In the genomic region with DNA sequence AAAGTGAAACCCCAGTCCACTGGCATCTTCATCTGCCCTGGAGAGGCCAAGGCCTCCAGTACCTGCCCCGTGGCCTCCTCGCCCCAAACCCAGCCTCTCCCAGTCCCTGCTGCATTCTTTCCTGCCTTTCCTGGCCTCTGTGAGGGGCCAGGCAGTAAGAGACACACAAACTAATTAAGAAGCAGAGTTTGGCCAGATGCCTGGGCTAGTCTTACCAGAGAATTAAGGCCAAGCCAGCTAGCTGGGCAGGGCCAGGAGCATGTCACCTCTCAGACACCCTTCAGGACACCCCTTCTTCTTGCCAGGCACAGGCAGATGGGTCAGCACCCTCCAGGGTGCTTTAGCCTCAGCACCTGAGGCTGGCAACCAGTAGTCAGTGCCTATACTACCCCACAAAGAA, we compare ENCODE assay signal across 13 cellular contexts. TPM values are rescaled to one million over a fixed set of nuclear protein-coding genes. Genes with fewer than 3 reads are reported as not detected.
DNase-seq lines count a peak whose midpoint lies in the region; ATAC-seq, FAIRE-seq and TF ChIP-seq lines count a peak whose summit lies in the region.
"Had no signal": no experiment of that assay in that cellular context is flagged by ENCODE, and none has a peak within 500 bp of the region (broad histone marks: within the 10 kb centered on the region; RNA-seq: fewer than 3 reads in every experiment).

No MANE protein-coding gene starts in this region.

- H3K27me3 Mint-ChIP-seq in Caco-2 (ENCODE audit: insufficient read depth, unreplicated experiment) (peaks cover 30% of the 10 kb centered on the region), immature natural killer cell (ENCODE audit: low read depth in 3 of 3) (peaks cover 23 to 34% (median 28%) of the 10 kb centered on the region in 3 donors)
- peaks cover 31% of the 10 kb centered on the region for H3K27me3 Mint-ChIP-seq in activated T-cell treated with anti-CD3 and anti-CD28 coated beads, Interleukin-2, amount 50 U/mL, for 72 hours (ENCODE audit: low read depth)

- H3K36me3 Mint-ChIP-seq in Caco-2 (ENCODE audit: insufficient read depth, unreplicated experiment): peaks cover 4% of the 10 kb centered on the region
- peaks cover 0 to 5% of the 10 kb centered on the region in 2 donors for H3K36me3 Mint-ChIP-seq in activated T-cell treated with anti-CD3 and anti-CD28 coated beads, Interleukin-2, amount 50 U/mL, for 72 hours (ENCODE audit: insufficient read depth in 2 of 2)
- H3K36me3 Mint-ChIP-seq in immature natural killer cell: peaks cover 0 to 5% (median 0%) of the 10 kb centered on the region in 3 donors

- TF ChIP-seq RAD21 in A549 (conservative IDR thresholded peaks at IDR 0.05 in 1 of 2, IDR thresholded peaks at IDR 0.05 in 1 of 2): no peak

- CTCF ChIA-PET in A549 (lab: Yijun Ruan, JAX): no interaction called here
- CTCF ChIA-PET in Caco-2 (lab: Charles Lee): no interaction called here

- FAIRE-seq in A549 (lab: Jason Lieb, UNC): no peak

- H3K27me3 ChIP-seq in Caco-2 (replicated peaks; ENCODE audit: control insufficient read depth, insufficient read depth, low read length) (peaks cover 12% of the 10 kb centered on the region), MG63 (no peaks in the 10 kb centered on the region)

- TF ChIP-seq EP300 in A549 (IDR thresholded peaks at IDR 0.05): no peak

- H3K4me1 Mint-ChIP-seq in Caco-2 (ENCODE audit: low read depth, unreplicated experiment): peaks cover 11% of the 10 kb centered on the region
- peaks cover 37% of the 10 kb centered on the region for H3K4me1 Mint-ChIP-seq in activated T-cell treated with anti-CD3 and anti-CD28 coated beads, Interleukin-2, amount 50 U/mL, for 72 hours (ENCODE audit: low read depth)
- H3K4me1 Mint-ChIP-seq in immature natural killer cell: peaks cover 36 to 40% of the 10 kb centered on the region in 2 donors

- peak overlapping the region; percentile 84 for H3K4me3 Mint-ChIP-seq in Caco-2 (ENCODE audit: unreplicated experiment)
- H3K4me3 Mint-ChIP-seq in activated T-cell treated with anti-CD3 and anti-CD28 coated beads, Interleukin-2, amount 50 U/mL, for 72 hours: peak overlapping the region; percentile 82 to 89
- peak overlapping the region; percentile 71 to 87 (median 85) for H3K4me3 Mint-ChIP-seq in immature natural killer cell

- peaks cover 26% of the 10 kb centered on the region for H3K4me1 ChIP-seq in A549
- H3K4me1 ChIP-seq in Caco-2: peaks cover 21% of the 10 kb centered on the region

- TF ChIP-seq CTCF in A549 (IDR thresholded peaks at IDR 0.05): no peak
- TF ChIP-seq CTCF in Caco-2 (IDR thresholded peaks at IDR 0.05; ENCODE audit: insufficient read depth in 1 of 2, low read depth in 1 of 2, low read length in 1 of 2, severe bottlenecking in 1 of 2, unreplicated experiment in 1 of 2): no peak

- no peak for ATAC-seq in A549
- ATAC-seq in activated T-cell treated with anti-CD3 and anti-CD28 coated beads, Interleukin-2, amount 50 U/mL, for 72 hours (replicated peaks in 1 of 2): no peak
- no peak for ATAC-seq in left ventricle myocardium superior

- H3K36me3 ChIP-seq in Caco-2 (ENCODE audit: control insufficient read depth, insufficient read depth, low read length) (no peaks in the 10 kb centered on the region), MG63 (no peaks in the 10 kb centered on the region)
- H3K36me3 ChIP-seq: stomach had no signal

- H3K4me3 ChIP-seq in A549 (no peak overlapping the region), Caco-2 (ENCODE audit: low read depth, low read length) (no peak overlapping the region), MG63 (no peak overlapping the region)

- H3K27ac Mint-ChIP-seq in Caco-2 (ENCODE audit: unreplicated experiment) (no peak overlapping the region), immature natural killer cell (peak overlapping the region in 3 of 6 donors; percentile 23 to 39 (median 26))
- no peak overlapping the region for H3K27ac Mint-ChIP-seq in activated T-cell treated with anti-CD3 and anti-CD28 coated beads, Interleukin-2, amount 50 U/mL, for 72 hours

- intact Hi-C loops in Caco-2 (cut with micrococcal nuclease; ENCODE audit: unreplicated experiment) (no loop called here), left ventricle myocardium superior (cut with micrococcal nuclease) (loop anchor here (10.0 kb wide), 1 partner anchor 370 kb away; no protein-coding TSS in a partner anchor)

- H3K9me3 Mint-ChIP-seq in Caco-2 (ENCODE audit: unreplicated experiment) (no peaks in the 10 kb centered on the region), immature natural killer cell (peaks cover 0 to 6% (median 0%) of the 10 kb centered on the region in 6 donors)
- H3K9me3 Mint-ChIP-seq in activated T-cell treated with anti-CD3 and anti-CD28 coated beads, Interleukin-2, amount 50 U/mL, for 72 hours: no peaks in the 10 kb centered on the region

- 92% methylated on average over 2 of the region's 2 CpGs for WGBS in A549 (ENCODE audit: missing lambda C conversion rate)

- DNase-seq in A549 (ENCODE audit: low read depth in 1 of 2, low spot score in 1 of 2) (no peak), Caco-2 (no peak), immature natural killer cell (no peak), SIG-M5 treated with dmso at 0.1 percent for 504 hours (lab: John Stamatoyannopoulos, UW; ENCODE audit: unreplicated experiment) (no peak), left ventricle myocardium superior (no peak), MG63 (no peak)
- no peak for DNase-seq in activated T-cell treated with anti-CD3 and anti-CD28 coated beads, Interleukin-2, amount 50 U/mL, for 72 hours
- no peak for DNase-seq in stimulated activated CD4-positive, alpha-beta T cell treated with anti-CD3 and anti-CD28 coated beads, Interleukin-2, amount 100 ng/mL, for 24 hours
- DNase-seq: effector memory CD4-positive, alpha-beta T cell; OCI-M1; stimulated activated CD4-positive, alpha-beta T cell treated with anti-CD3 and anti-CD28 coated beads, Interleukin-15, amount 100 ng/mL, for 24 hours; stomach had no signal

- no peak overlapping the region for H3K27ac ChIP-seq in A549
- H3K27ac ChIP-seq: HL-60, stomach had no signal

- TF ChIP-seq POLR2A in A549 (IDR thresholded peaks at IDR 0.05; ENCODE audit: low read length): no peak

- peak overlapping the region; percentile 98; the same call in 2 of the 3 replicates for H3K4me2 ChIP-seq in A549

- BruUV-seq in Caco-2 (replicated peaks; lab: Mats Ljungman, UMichigan): no TSS peak

- POLR2A ChIA-PET in A549 (lab: Yijun Ruan, JAX): no interaction called here
- POLR2A ChIA-PET in Caco-2 (lab: Charles Lee): no interaction called here

- H3K9me3 ChIP-seq in A549 (no peaks in the 10 kb centered on the region), Caco-2 (no peaks in the 10 kb centered on the region), MG63 (no peaks in the 10 kb centered on the region)
- H3K9me3 ChIP-seq: stomach had no signal

TF ChIP-seq in A549, 52 proteins besides CTCF, POLR2A, EP300 and RAD21 (continues in another document):
- TF ChIP-seq, protein P1, sequence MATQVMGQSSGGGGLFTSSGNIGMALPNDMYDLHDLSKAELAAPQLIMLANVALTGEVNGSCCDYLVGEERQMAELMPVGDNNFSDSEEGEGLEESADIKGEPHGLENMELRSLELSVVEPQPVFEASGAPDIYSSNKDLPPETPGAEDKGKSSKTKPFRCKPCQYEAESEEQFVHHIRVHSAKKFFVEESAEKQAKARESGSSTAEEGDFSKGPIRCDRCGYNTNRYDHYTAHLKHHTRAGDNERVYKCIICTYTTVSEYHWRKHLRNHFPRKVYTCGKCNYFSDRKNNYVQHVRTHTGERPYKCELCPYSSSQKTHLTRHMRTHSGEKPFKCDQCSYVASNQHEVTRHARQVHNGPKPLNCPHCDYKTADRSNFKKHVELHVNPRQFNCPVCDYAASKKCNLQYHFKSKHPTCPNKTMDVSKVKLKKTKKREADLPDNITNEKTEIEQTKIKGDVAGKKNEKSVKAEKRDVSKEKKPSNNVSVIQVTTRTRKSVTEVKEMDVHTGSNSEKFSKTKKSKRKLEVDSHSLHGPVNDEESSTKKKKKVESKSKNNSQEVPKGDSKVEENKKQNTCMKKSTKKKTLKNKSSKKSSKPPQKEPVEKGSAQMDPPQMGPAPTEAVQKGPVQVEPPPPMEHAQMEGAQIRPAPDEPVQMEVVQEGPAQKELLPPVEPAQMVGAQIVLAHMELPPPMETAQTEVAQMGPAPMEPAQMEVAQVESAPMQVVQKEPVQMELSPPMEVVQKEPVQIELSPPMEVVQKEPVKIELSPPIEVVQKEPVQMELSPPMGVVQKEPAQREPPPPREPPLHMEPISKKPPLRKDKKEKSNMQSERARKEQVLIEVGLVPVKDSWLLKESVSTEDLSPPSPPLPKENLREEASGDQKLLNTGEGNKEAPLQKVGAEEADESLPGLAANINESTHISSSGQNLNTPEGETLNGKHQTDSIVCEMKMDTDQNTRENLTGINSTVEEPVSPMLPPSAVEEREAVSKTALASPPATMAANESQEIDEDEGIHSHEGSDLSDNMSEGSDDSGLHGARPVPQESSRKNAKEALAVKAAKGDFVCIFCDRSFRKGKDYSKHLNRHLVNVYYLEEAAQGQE (IDR thresholded peaks at IDR 0.05): no peak
- TF ChIP-seq CBX8 (IDR thresholded peaks at IDR 0.05): no peak
- TF ChIP-seq KDM5A (IDR thresholded peaks at IDR 0.05): no peak
- no peak for TF ChIP-seq SMC3 (IDR thresholded peaks at IDR 0.05)
- no peak for TF ChIP-seq PBX3 (IDR thresholded peaks at IDR 0.05)
- TF ChIP-seq KDM1A (IDR thresholded peaks at IDR 0.05; ENCODE audit: low read depth): no peak
- TF ChIP-seq POLR2AphosphoS2 (conservative IDR thresholded peaks at IDR 0.05; ENCODE audit: low read length): no peak

RNA-seq across cellular contexts. Expression of gene MDGA1, which starts 2.4 kb away (rescaled TPM):
- polyA plus RNA-seq in A549 (2011; rRNA removed) (0.74 and 1.1 TPM in 2 replicates), A549 (2017; fragmentation: RNase III; extraction: RNeasy Plus Mini Kit Qiagen cat#74134 plus additional on column Dnase treatment) (7.5 to 9.1 TPM (median 8.5 TPM) in 3 replicates), immature natural killer cell (1 to 10 TPM in 1 of 3 donors, under 1 TPM in 1, not detected in 1; 0.72 to 2.4 TPM)
- 7.4 and 7.5 TPM in 2 replicates for polyA plus RNA-seq in A549 (2012; cell fraction: cytosol; rRNA removed)
- polyA plus RNA-seq in A549 (2012; cell fraction: nucleus; rRNA removed): 22.8 and 24.6 TPM in 2 replicates
- polyA minus RNA-seq in A549 (2011; rRNA and poly(A)+ RNA removed): 2.6 and 3.7 TPM in 2 replicates
- total RNA-seq in Caco-2 (2022) (1.3 and 1.5 TPM in 2 replicates), left ventricle myocardium superior (11.1 TPM)
- total RNA-seq in activated T-cell treated with anti-CD3 and anti-CD28 coated beads, Interleukin-2, amount 50 U/mL, for 72 hours: 10 to 100 TPM in 1 of 2 donors, under 1 TPM in 1; 0.07 to 11.5 TPM
- total RNA-seq in MG63 (2014; rRNA removed; shearing (Covaris generic); ENCODE audit: low replicate concordance): 10.0 and 15.3 TPM in 2 replicates
